In genomic region chr12:112131686-112132085, GRCh38 we compare ENCODE assay signal across 14 cellular contexts. TPM values are rescaled to one million over a fixed set of nuclear protein-coding genes. Genes with fewer than 3 reads are reported as not detected.
A peak's percentile ranks its signal among the peaks of the same experiment; 100 is the strongest.
DNase-seq lines count a peak whose midpoint lies in the region; ATAC-seq and TF ChIP-seq lines count a peak whose summit lies in the region.
"Had no signal": no experiment of that assay in that cellular context is flagged by ENCODE, and none has a peak within 500 bp of the region (broad histone marks: within the 10 kb centered on the region; RNA-seq: fewer than 3 reads in every experiment).

No MANE protein-coding gene starts in this region.

- no peaks in the 10 kb centered on the region for H3K27me3 Mint-ChIP-seq in activated naive CD4-positive, alpha-beta T cell treated with anti-CD3 and anti-CD28 coated beads, Interleukin-2, amount 10 ng/mL, durations not matched to agents 7 days and 5 days
- H3K27me3 Mint-ChIP-seq in activated CD4-positive, alpha-beta memory T cell treated with anti-CD3 and anti-CD28 coated beads, Interleukin-2, amount 10 ng/mL, durations not matched to agents 7 days and 5 days = no peaks in the 10 kb centered on the region
- H3K27me3 Mint-ChIP-seq in immature natural killer cell (ENCODE audit: low read depth in 3 of 3) = peaks cover 0 to 4% (median 2%) of the 10 kb centered on the region in 3 donors

- peak overlapping the region; percentile 44 for H3K4me3 Mint-ChIP-seq in activated naive CD4-positive, alpha-beta T cell treated with anti-CD3 and anti-CD28 coated beads, Interleukin-2, amount 10 ng/mL, durations not matched to agents 7 days and 5 days
- peak overlapping the region; percentile 46 for H3K4me3 Mint-ChIP-seq in activated CD4-positive, alpha-beta memory T cell treated with anti-CD3 and anti-CD28 coated beads, Interleukin-2, amount 10 ng/mL, durations not matched to agents 7 days and 5 days
- H3K4me3 Mint-ChIP-seq in immature natural killer cell = peak overlapping the region; percentile 29 to 51 (median 44)

- no peaks in the 10 kb centered on the region for H3K9me3 Mint-ChIP-seq in activated naive CD4-positive, alpha-beta T cell treated with anti-CD3 and anti-CD28 coated beads, Interleukin-2, amount 10 ng/mL, durations not matched to agents 7 days and 5 days
- H3K9me3 Mint-ChIP-seq in activated CD4-positive, alpha-beta memory T cell treated with anti-CD3 and anti-CD28 coated beads, Interleukin-2, amount 10 ng/mL, durations not matched to agents 7 days and 5 days = no peaks in the 10 kb centered on the region
- no peaks in the 10 kb centered on the region for H3K9me3 Mint-ChIP-seq in immature natural killer cell

- no peaks in the 10 kb centered on the region for H3K9me3 ChIP-seq in upper lobe of right lung
- H3K9me3 ChIP-seq: adrenal gland, Peyer's patch, thyroid gland had no signal

- H3K36me3 Mint-ChIP-seq in activated naive CD4-positive, alpha-beta T cell treated with anti-CD3 and anti-CD28 coated beads, Interleukin-2, amount 10 ng/mL, durations not matched to agents 7 days and 5 days = peaks cover 35% of the 10 kb centered on the region
- peaks cover 40% of the 10 kb centered on the region for H3K36me3 Mint-ChIP-seq in activated CD4-positive, alpha-beta memory T cell treated with anti-CD3 and anti-CD28 coated beads, Interleukin-2, amount 10 ng/mL, durations not matched to agents 7 days and 5 days (ENCODE audit: low read depth)
- H3K36me3 Mint-ChIP-seq in immature natural killer cell = peaks cover 0 to 6% (median 5%) of the 10 kb centered on the region in 3 donors

- no peak overlapping the region for H3K4me3 ChIP-seq in upper lobe of right lung
- H3K4me3 ChIP-seq: adrenal gland, Peyer's patch, thyroid gland had no signal

- H3K4me1 Mint-ChIP-seq in activated naive CD4-positive, alpha-beta T cell treated with anti-CD3 and anti-CD28 coated beads, Interleukin-2, amount 10 ng/mL, durations not matched to agents 7 days and 5 days = peaks cover 61% of the 10 kb centered on the region
- peaks cover 51% of the 10 kb centered on the region for H3K4me1 Mint-ChIP-seq in activated CD4-positive, alpha-beta memory T cell treated with anti-CD3 and anti-CD28 coated beads, Interleukin-2, amount 10 ng/mL, durations not matched to agents 7 days and 5 days
- peaks cover 45 to 64% of the 10 kb centered on the region in 2 donors for H3K4me1 Mint-ChIP-seq in immature natural killer cell

- CTCF ChIA-PET in activated naive CD4-positive, alpha-beta T cell treated with anti-CD3 and anti-CD28 coated beads, Interleukin-2, amount 10 ng/mL, durations not matched to agents 7 days and 5 days (lab: Charles Lee) = interaction anchor here (1.4 to 1.7 kb wide), 3 partner anchors 19 to 56 kb away, joined by 4 to 5 read pairs (median 4); no protein-coding TSS in a partner anchor
- CTCF ChIA-PET in activated CD4-positive, alpha-beta memory T cell treated with anti-CD3 and anti-CD28 coated beads, Interleukin-2, amount 10 ng/mL, durations not matched to agents 7 days and 5 days (lab: Charles Lee) = interaction anchor here (1.2 to 2.7 kb wide), 5 partner anchors 22 to 118 kb away, joined by 3 to 18 read pairs (median 6); partner anchors contain the start of genes ERP29, NAA25 and TMEM116

- no peaks in the 10 kb centered on the region for H3K27me3 ChIP-seq in upper lobe of right lung
- H3K27me3 ChIP-seq: adrenal gland, Peyer's patch, thyroid gland had no signal

- H3K36me3 ChIP-seq in upper lobe of right lung = peaks cover 27% of the 10 kb centered on the region

- peaks cover 44% of the 10 kb centered on the region for H3K4me1 ChIP-seq in upper lobe of right lung

- intact Hi-C loops in upper lobe of right lung (cut with DNase I) = no loop called here

- peak overlapping the region; percentile 82 for H3K27ac ChIP-seq in upper lobe of right lung

- POLR2A ChIA-PET in activated CD4-positive, alpha-beta memory T cell treated with anti-CD3 and anti-CD28 coated beads, Interleukin-2, amount 10 ng/mL, durations not matched to agents 7 days and 5 days (lab: Charles Lee) = interaction anchor here (0.7 to 13.1 kb wide), 13 partner anchors 8 to 775 kb away, joined by 3 to 343 read pairs (median 5); partner anchors contain the start of genes ERP29, MAPKAPK5, NAA25 and OAS1

- no peak for TF ChIP-seq CTCF in upper lobe of right lung (IDR thresholded peaks at IDR 0.05)

- DNase-seq in activated naive CD4-positive, alpha-beta T cell treated with anti-CD3 and anti-CD28 coated beads, Interleukin-2, amount 10 ng/mL, durations not matched to agents 7 days and 5 days = no peak
- no peak for DNase-seq in activated naive CD4-positive, alpha-beta T cell treated with anti-CD3 and anti-CD28 coated beads, Interleukin-2, amount 50 U/mL, for 16 hours
- no peak for DNase-seq in activated CD4-positive, alpha-beta memory T cell treated with anti-CD3 and anti-CD28 coated beads, Interleukin-2, amount 10 ng/mL, durations not matched to agents 7 days and 5 days
- DNase-seq in immature natural killer cell (no peak), upper lobe of right lung (no peak), SHP77 (lab: John Stamatoyannopoulos, UW) (no peak)
- DNase-seq: adrenal gland, cortex of kidney, NCI-H1436, NCI-H510A, Peyer's patch, thyroid gland had no signal

- no peak for ATAC-seq in upper lobe of right lung
- no peak for ATAC-seq in HG03354 (IDR thresholded peaks at IDR 0.05; ENCODE audit: poor library complexity, severe bottlenecking, unreplicated experiment)
- no peak for ATAC-seq in HG02798 (IDR thresholded peaks at IDR 0.05; ENCODE audit: poor library complexity, unreplicated experiment)

- H3K27ac Mint-ChIP-seq in activated naive CD4-positive, alpha-beta T cell treated with anti-CD3 and anti-CD28 coated beads, Interleukin-2, amount 10 ng/mL, durations not matched to agents 7 days and 5 days = peak overlapping the region; percentile 93
- peak overlapping the region; percentile 52 for H3K27ac Mint-ChIP-seq in activated CD4-positive, alpha-beta memory T cell treated with anti-CD3 and anti-CD28 coated beads, Interleukin-2, amount 10 ng/mL, durations not matched to agents 7 days and 5 days
- peak overlapping the region; percentile 66 to 96 (median 92) for H3K27ac Mint-ChIP-seq in immature natural killer cell

RNA-seq across cellular contexts. Expression of gene TRAFD1, which starts 6.3 kb away (rescaled TPM):
- 10 to 100 TPM; 74.8 to 75.5 TPM for total RNA-seq in activated CD4-positive, alpha-beta memory T cell treated with anti-CD3 and anti-CD28 coated beads, Interleukin-2, amount 10 ng/mL, durations not matched to agents 7 days and 5 days
- 10 to 100 TPM; 46.2 to 84.6 (median 79.5) TPM for polyA plus RNA-seq in immature natural killer cell
- 35.3 TPM for total RNA-seq in upper lobe of right lung

RNA-seq across cellular contexts. Expression of gene NAA25, which starts 23.1 kb away (rescaled TPM):
- 10 to 100 TPM; 24.2 to 25.0 TPM for total RNA-seq in activated CD4-positive, alpha-beta memory T cell treated with anti-CD3 and anti-CD28 coated beads, Interleukin-2, amount 10 ng/mL, durations not matched to agents 7 days and 5 days
- 10 to 100 TPM in 1 of 3 donors, 1 to 10 TPM in 2; 3.9 to 20.3 (median 9.4) TPM for polyA plus RNA-seq in immature natural killer cell
- 18.8 TPM for total RNA-seq in upper lobe of right lung
